Comparison of ENCODE assay signal across 1 cellular context in the genomic region with DNA sequence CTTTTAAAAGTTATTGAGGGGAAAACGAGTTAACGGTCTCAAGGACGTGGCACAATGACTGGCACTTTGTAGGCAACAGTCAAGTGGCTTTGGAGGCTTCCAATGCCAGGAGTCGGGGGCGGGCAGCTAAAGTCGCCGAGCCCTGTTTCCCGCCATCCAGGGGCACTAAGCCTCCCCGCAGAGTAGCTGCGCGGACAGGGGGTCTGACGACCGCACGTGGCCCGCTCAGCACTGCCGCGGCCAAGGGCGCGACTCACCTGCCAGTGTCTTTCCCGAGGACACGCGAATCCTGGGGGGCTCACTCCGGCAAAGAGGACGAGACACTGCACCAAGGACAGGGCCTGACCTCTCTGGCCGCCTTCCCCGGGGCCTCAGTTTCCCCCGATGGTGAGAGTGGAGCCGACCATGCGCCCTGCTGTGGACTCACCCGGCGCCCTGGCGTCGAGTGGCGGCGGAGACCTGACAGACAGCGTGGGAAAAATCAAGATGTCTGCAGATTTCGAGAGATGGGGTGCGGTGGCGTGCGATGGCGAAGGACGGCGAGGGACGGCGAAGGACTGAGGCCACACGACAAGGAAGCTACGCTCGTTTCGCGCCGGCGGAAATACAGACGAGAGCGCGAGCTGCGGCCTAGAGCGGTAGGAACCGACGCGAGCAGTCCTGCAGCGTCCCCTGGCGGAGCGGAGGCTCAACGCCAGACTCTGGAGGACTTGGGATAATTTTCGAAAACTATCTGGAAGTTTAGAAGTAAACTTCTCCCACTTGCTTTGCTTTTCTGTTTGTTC.
A peak's percentile ranks its signal among the peaks of the same experiment; 100 is the strongest.
TF ChIP-seq lines count a peak whose summit lies in the region.

Gene SNHG17 (minus strand): TSS at position 559 of the 785 bp plus-strand sequence.

TF ChIP-seq in HEK293, 187 proteins besides CTCF, POLR2A, EP300 and RAD21 (continued from another document and continues in another):
- TF ChIP-seq, protein P1, sequence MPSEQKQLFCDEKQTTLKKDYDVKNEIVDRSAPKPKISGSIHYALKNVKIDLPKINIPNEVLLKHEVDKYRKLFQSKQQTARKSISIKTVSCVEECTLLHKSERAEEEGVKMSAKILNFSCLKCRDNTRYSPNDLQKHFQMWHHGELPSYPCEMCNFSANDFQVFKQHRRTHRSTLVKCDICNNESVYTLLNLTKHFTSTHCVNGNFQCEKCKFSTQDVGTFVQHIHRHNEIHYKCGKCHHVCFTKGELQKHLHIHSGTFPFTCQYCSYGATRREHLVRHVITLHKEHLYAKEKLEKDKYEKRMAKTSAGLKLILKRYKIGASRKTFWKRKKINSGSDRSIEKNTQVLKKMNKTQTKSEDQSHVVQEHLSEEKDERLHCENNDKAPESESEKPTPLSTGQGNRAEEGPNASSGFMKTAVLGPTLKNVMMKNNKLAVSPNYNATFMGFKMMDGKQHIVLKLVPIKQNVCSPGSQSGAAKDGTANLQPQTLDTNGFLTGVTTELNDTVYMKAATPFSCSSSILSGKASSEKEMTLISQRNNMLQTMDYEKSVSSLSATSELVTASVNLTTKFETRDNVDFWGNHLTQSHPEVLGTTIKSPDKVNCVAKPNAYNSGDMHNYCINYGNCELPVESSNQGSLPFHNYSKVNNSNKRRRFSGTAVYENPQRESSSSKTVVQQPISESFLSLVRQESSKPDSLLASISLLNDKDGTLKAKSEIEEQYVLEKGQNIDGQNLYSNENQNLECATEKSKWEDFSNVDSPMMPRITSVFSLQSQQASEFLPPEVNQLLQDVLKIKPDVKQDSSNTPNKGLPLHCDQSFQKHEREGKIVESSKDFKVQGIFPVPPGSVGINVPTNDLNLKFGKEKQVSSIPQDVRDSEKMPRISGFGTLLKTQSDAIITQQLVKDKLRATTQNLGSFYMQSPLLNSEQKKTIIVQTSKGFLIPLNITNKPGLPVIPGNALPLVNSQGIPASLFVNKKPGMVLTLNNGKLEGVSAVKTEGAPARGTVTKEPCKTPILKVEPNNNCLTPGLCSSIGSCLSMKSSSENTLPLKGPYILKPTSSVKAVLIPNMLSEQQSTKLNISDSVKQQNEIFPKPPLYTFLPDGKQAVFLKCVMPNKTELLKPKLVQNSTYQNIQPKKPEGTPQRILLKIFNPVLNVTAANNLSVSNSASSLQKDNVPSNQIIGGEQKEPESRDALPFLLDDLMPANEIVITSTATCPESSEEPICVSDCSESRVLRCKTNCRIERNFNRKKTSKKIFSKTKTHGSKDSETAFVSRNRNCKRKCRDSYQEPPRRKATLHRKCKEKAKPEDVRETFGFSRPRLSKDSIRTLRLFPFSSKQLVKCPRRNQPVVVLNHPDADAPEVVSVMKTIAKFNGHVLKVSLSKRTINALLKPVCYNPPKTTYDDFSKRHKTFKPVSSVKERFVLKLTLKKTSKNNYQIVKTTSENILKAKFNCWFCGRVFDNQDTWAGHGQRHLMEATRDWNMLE (tag by site-specific recombination; conservative IDR thresholded peaks at IDR 0.05; ENCODE audit: low read depth): peak; percentile 88
- no peak for TF ChIP-seq ZNF555 (tag by site-specific recombination; conservative IDR thresholded peaks at IDR 0.05)
- no peak for TF ChIP-seq TCF7L2 (IDR thresholded peaks at IDR 0.05; ENCODE audit: borderline replicate concordance, low read depth, low read length)
- peak; percentile 78 for TF ChIP-seq GLIS2 (tag by site-specific recombination; IDR thresholded peaks at IDR 0.05)
- 0 out of 2 replicates have a peak, but pooled peaks have one; percentile 51 for TF ChIP-seq GFI1B (tag by site-specific recombination; IDR thresholded peaks at IDR 0.05)
- TF ChIP-seq ZNF132 (tag by site-specific recombination; IDR thresholded peaks at IDR 0.05; ENCODE audit: borderline replicate concordance): no peak
- TF ChIP-seq ZNF18 (tag by site-specific recombination; IDR thresholded peaks at IDR 0.05): peak; percentile 73
- TF ChIP-seq RBAK (tag by site-specific recombination; IDR thresholded peaks at IDR 0.05): no peak
- TF ChIP-seq ZNF274 (IDR thresholded peaks at IDR 0.05; ENCODE audit: low read length): no peak
- no peak for TF ChIP-seq ZNF274 (tag by site-specific recombination; IDR thresholded peaks at IDR 0.05; ENCODE audit: borderline replicate concordance)
- TF ChIP-seq TRIM28 (IDR thresholded peaks at IDR 0.05; ENCODE audit: borderline replicate concordance, low read length): no peak
- TF ChIP-seq ZNF324 (tag by site-specific recombination; IDR thresholded peaks at IDR 0.05): peak; percentile 99
- TF ChIP-seq ZFP69B (tag by site-specific recombination; IDR thresholded peaks at IDR 0.05): peak; percentile 87
- TF ChIP-seq ZNF768 (tag by site-specific recombination; IDR thresholded peaks at IDR 0.05): no peak
- 0 out of 2 replicates have a peak, but pooled peaks have one; percentile 39 for TF ChIP-seq ZBTB6 (tag by site-specific recombination; IDR thresholded peaks at IDR 0.05)
- TF ChIP-seq ZBTB11 (tag by site-specific recombination; conservative IDR thresholded peaks at IDR 0.05; ENCODE audit: low read depth): peak; percentile 94
- no peak for TF ChIP-seq ZNF530 (tag by site-specific recombination; IDR thresholded peaks at IDR 0.05; ENCODE audit: low read depth)
- peak; percentile 32; the same call in 1 of the 2 replicates for TF ChIP-seq ZNF645 (tag by site-specific recombination; IDR thresholded peaks at IDR 0.05)
- no peak for TF ChIP-seq ZNF184 (tag by site-specific recombination; IDR thresholded peaks at IDR 0.05)
- peak; percentile 98 for TF ChIP-seq ZFP37 (tag by site-specific recombination; IDR thresholded peaks at IDR 0.05)
- TF ChIP-seq BCL11A (tag by site-specific recombination; IDR thresholded peaks at IDR 0.05; ENCODE audit: low read depth): no peak
- TF ChIP-seq ZNF449 (tag by site-specific recombination; IDR thresholded peaks at IDR 0.05): 0 out of 2 replicates have a peak, but pooled peaks have one; percentile 33
- no peak for TF ChIP-seq ZNF114 (tag by site-specific recombination; IDR thresholded peaks at IDR 0.05)
- peak; percentile 71 for TF ChIP-seq REST (tag by site-specific recombination; IDR thresholded peaks at IDR 0.05)
- TF ChIP-seq, protein P2, sequence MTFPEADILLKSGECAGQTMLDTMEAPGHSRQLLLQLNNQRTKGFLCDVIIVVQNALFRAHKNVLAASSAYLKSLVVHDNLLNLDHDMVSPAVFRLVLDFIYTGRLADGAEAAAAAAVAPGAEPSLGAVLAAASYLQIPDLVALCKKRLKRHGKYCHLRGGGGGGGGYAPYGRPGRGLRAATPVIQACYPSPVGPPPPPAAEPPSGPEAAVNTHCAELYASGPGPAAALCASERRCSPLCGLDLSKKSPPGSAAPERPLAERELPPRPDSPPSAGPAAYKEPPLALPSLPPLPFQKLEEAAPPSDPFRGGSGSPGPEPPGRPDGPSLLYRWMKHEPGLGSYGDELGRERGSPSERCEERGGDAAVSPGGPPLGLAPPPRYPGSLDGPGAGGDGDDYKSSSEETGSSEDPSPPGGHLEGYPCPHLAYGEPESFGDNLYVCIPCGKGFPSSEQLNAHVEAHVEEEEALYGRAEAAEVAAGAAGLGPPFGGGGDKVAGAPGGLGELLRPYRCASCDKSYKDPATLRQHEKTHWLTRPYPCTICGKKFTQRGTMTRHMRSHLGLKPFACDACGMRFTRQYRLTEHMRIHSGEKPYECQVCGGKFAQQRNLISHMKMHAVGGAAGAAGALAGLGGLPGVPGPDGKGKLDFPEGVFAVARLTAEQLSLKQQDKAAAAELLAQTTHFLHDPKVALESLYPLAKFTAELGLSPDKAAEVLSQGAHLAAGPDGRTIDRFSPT (tag by site-specific recombination; IDR thresholded peaks at IDR 0.05): no peak
- TF ChIP-seq ZNF639 (tag by site-specific recombination; IDR thresholded peaks at IDR 0.05): peak; percentile 98
